In the genomic region with DNA sequence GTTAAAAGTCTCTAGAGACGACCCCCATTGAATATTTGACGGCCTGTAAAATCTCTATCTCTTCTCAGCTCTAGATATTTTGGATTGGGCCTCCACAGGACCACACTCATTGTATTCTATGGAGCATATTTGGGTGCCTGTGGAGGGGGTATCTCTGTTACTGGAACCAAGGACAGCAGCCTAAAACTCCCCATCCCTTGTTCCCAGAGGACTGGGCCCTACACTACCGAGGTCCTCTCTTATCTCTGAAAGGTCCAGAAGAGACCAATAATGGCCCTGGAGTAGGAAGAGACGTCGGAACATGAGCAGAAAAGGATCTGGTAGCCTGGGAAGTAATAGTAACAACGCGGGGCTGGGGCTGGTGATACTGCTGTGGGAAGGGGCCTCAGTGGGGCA, we compare ENCODE assay signal across 8 cellular contexts. TPM values are rescaled to one million over a fixed set of nuclear protein-coding genes. Genes with fewer than 3 reads are reported as not detected.
DNase-seq lines count a peak whose midpoint lies in the region; TF ChIP-seq lines count a peak whose summit lies in the region.

No MANE protein-coding gene starts in this region.

- H3K79me2 ChIP-seq in OCI-LY1 (ENCODE audit: insufficient read depth, low read length) (peaks cover 60% of the 10 kb centered on the region), parathyroid adenoma (peaks cover 3% of the 10 kb centered on the region)

- H3K9ac ChIP-seq in OCI-LY1 (ENCODE audit: low read length) (peak overlapping the region; percentile 90), parathyroid adenoma (peak overlapping the region; percentile 80)

- H3K4me2 ChIP-seq in OCI-LY1 (ENCODE audit: low read length) (peak overlapping the region; percentile 86), parathyroid adenoma (ENCODE audit: low read length) (peak overlapping the region; percentile 89)

- peaks cover 8% of the 10 kb centered on the region; the same call in 1 of the 2 replicates for H3F3A ChIP-seq in OCI-LY1 (ENCODE audit: insufficient read depth, low read length)

- H3K27me3 ChIP-seq in GM06990 (replicated peaks; ENCODE audit: control insufficient read depth, insufficient read depth, low read length) = no peaks in the 10 kb centered on the region
- no peaks in the 10 kb centered on the region for H3K27me3 ChIP-seq in OCI-LY1 (ENCODE audit: insufficient read depth, low read length)
- no peaks in the 10 kb centered on the region for H3K27me3 ChIP-seq in esophagus (ENCODE audit: control insufficient read depth in 1 of 2, insufficient read depth in 2 of 2, low read length in 2 of 2)
- no peaks in the 10 kb centered on the region for H3K27me3 ChIP-seq in parathyroid adenoma (ENCODE audit: control insufficient read depth, insufficient read depth, low read length)

- peak overlapping the region; percentile 93 for H3K4me3 ChIP-seq in GM06990 (replicated peaks; ENCODE audit: low read depth, low read length)
- peak overlapping the region; percentile 88 for H3K4me3 ChIP-seq in OCI-LY1 (ENCODE audit: low read depth, low read length, poor library complexity, severe bottlenecking)
- H3K4me3 ChIP-seq in esophagus (ENCODE audit: low read depth in 1 of 2, low read length in 2 of 2) = peak overlapping the region; percentile 72 to 84
- H3K4me3 ChIP-seq in parathyroid adenoma (ENCODE audit: low read depth, low read length) = peak overlapping the region; percentile 86

- no peaks in the 10 kb centered on the region for H4K20me1 ChIP-seq in OCI-LY1 (ENCODE audit: insufficient read depth, low read length)

- no peaks in the 10 kb centered on the region for H3K9me2 ChIP-seq in OCI-LY1 (ENCODE audit: low read depth, low read length)

- WGBS in esophagus, 2 donors = 9 to 11% methylated on average over 7 of the region's 7 CpGs

- no peak for TF ChIP-seq CTCF in GM06990 (IDR thresholded peaks at IDR 0.05; ENCODE audit: insufficient read depth, low read length, poor library complexity, severe bottlenecking)
- no peak for TF ChIP-seq CTCF in OCI-LY1 (IDR thresholded peaks at IDR 0.05; ENCODE audit: low read length)
- TF ChIP-seq CTCF in parathyroid adenoma (IDR thresholded peaks at IDR 0.05) = no peak

- H2AFZ ChIP-seq in OCI-LY1 (ENCODE audit: low read length) (no peak overlapping the region), parathyroid adenoma (peak overlapping the region; percentile 93)

- no peak for DNase-seq in GM06990 (ENCODE audit: extremely low read depth, insufficient read length)
- DNase-seq in nucleus accumbens (lab: John Stamatoyannopoulos, UW) = no peak
- DNase-seq in COLO668 (lab: John Stamatoyannopoulos, UW; ENCODE audit: unreplicated experiment) = no peak
- DNase-seq in stimulated activated CD4-positive, alpha-beta T cell treated with anti-CD3 and anti-CD28 coated beads, Interleukin-4, amount 100 ng/mL, for 1 hour = no peak
- DNase-seq in DMS53 treated with DMSO at 0.1 percent for 48 hours (lab: John Stamatoyannopoulos, UW; ENCODE audit: unreplicated experiment) = no peak

- peaks cover 4% of the 10 kb centered on the region; the same call in 1 of the 2 replicates for H3K36me3 ChIP-seq in GM06990 (ENCODE audit: control insufficient read depth, insufficient read depth, low read length)
- H3K36me3 ChIP-seq in OCI-LY1 (ENCODE audit: insufficient read depth, low read length) = peaks cover 30% of the 10 kb centered on the region; the same call in 1 of the 2 replicates
- no peaks in the 10 kb centered on the region for H3K36me3 ChIP-seq in esophagus (ENCODE audit: control insufficient read depth in 2 of 2, insufficient read depth in 2 of 2, low read length in 1 of 2)
- H3K36me3 ChIP-seq in parathyroid adenoma (ENCODE audit: control insufficient read depth, insufficient read depth, low read length) = no peaks in the 10 kb centered on the region

- H3K4me1 ChIP-seq in OCI-LY1 (ENCODE audit: insufficient read depth, low read length, severe bottlenecking) (peaks cover 86% of the 10 kb centered on the region), esophagus (ENCODE audit: control insufficient read depth in 2 of 2, insufficient read depth in 2 of 2, low read length in 1 of 2) (peaks cover 0 to 14% of the 10 kb centered on the region in 2 donors), parathyroid adenoma (peaks cover 3% of the 10 kb centered on the region)

- H3K9me3 ChIP-seq in OCI-LY1 (ENCODE audit: low read length) = no peaks in the 10 kb centered on the region
- H3K9me3 ChIP-seq in esophagus (ENCODE audit: control insufficient read depth in 2 of 2, insufficient read depth in 1 of 2, low read depth in 1 of 2, low read length in 1 of 2) = no peaks in the 10 kb centered on the region
- no peaks in the 10 kb centered on the region for H3K9me3 ChIP-seq in parathyroid adenoma (ENCODE audit: control insufficient read depth, low read length)

- H3K27ac ChIP-seq in OCI-LY1 (ENCODE audit: low read depth, low read length, poor library complexity, severe bottlenecking) = peak overlapping the region; percentile 94
- H3K27ac ChIP-seq in esophagus (ENCODE audit: low read depth in 2 of 2, low read length in 1 of 2) = peak overlapping the region; percentile 90 to 91
- peak overlapping the region; percentile 83 for H3K27ac ChIP-seq in parathyroid adenoma

RNA-seq across cellular contexts. Expression of gene HPS4, which starts 0.5 kb away (rescaled TPM):
- 10 to 100 TPM; 14.8 TPM for polyA plus RNA-seq in esophagus

RNA-seq across cellular contexts. Expression of gene SRRD, which starts 0.6 kb away (rescaled TPM):
- polyA plus RNA-seq in esophagus = 10 to 100 TPM in 1 of 2 donors, 1 to 10 TPM in 1; 7.4 to 11.9 TPM

RNA-seq across cellular contexts. Expression of gene TFIP11, which starts 29.2 kb away (rescaled TPM):
- polyA plus RNA-seq in esophagus = 10 to 100 TPM; 19.7 to 21.5 TPM

RNA-seq across cellular contexts. Expression of gene ASPHD2, which starts 54.0 kb away (rescaled TPM):
- 1 to 10 TPM in 1 of 2 donors, under 1 TPM in 1; 0.43 to 1.5 TPM for polyA plus RNA-seq in esophagus
